Comparison of ENCODE assay signal across 8 cellular contexts in genomic region chr18:76875390-76876330, GRCh38. TPM values are rescaled to one million over a fixed set of nuclear protein-coding genes. Genes with fewer than 3 reads are reported as not detected.
DNase-seq lines count a peak whose midpoint lies in the region; ATAC-seq lines count a peak whose summit lies in the region.

No MANE protein-coding gene starts in this region.

- peaks cover 17 to 31% (median 17%) of the 10 kb centered on the region in 3 donors for H3K36me3 Mint-ChIP-seq in immature natural killer cell

- H3K4me1 ChIP-seq in adipocyte (ENCODE audit: control insufficient read depth, insufficient read depth, low read length): no peaks in the 10 kb centered on the region

- no peaks in the 10 kb centered on the region for H3K27me3 ChIP-seq in adipocyte (replicated peaks; ENCODE audit: control insufficient read depth, insufficient read depth, low read length)

- no peaks in the 10 kb centered on the region for H3K9me3 Mint-ChIP-seq in immature natural killer cell

- H3K4me3 ChIP-seq in adipocyte (ENCODE audit: low read length): no peak overlapping the region

- peak; percentile 21 for DNase-seq in activated gamma-delta T cell treated with Interleukin-2 at 50 U/mL for 16 hours
- no peak for DNase-seq in activated gamma-delta T cell (lab: John Stamatoyannopoulos, UW)
- peak; percentile 55 for DNase-seq in NCI-H748 treated with DMSO at 0.1 percent for 48 hours (lab: John Stamatoyannopoulos, UW)
- DNase-seq in adipocyte (ENCODE audit: low read depth): peak; percentile 45
- DNase-seq in immature natural killer cell: peak; percentile 18 to 31 (median 21)
- DNase-seq in stimulated activated CD4-positive, alpha-beta T cell treated with anti-CD3 and anti-CD28 coated beads, Interleukin-4, amount 100 ng/mL, for 48 hours (ENCODE audit: low read depth in 2 of 2): peak; percentile 21 to 30
- DNase-seq in GDM1 (lab: John Stamatoyannopoulos, UW): no peak

- no peaks in the 10 kb centered on the region for H3K9me3 ChIP-seq in adipocyte (ENCODE audit: control insufficient read depth, low read length)

- no peak overlapping the region for H3K9ac ChIP-seq in adipocyte (ENCODE audit: low read length)

- peak; percentile 61 for ATAC-seq in HG03095 (IDR thresholded peaks at IDR 0.05; ENCODE audit: unreplicated experiment)

- H3K4me3 Mint-ChIP-seq in immature natural killer cell: no peak overlapping the region

- no peaks in the 10 kb centered on the region for H3K4me1 Mint-ChIP-seq in immature natural killer cell

- no peak overlapping the region for H3K27ac Mint-ChIP-seq in immature natural killer cell

- peaks cover 23% of the 10 kb centered on the region for H3K36me3 ChIP-seq in adipocyte (ENCODE audit: control insufficient read depth, insufficient read depth, low read length, severe bottlenecking)

- no peaks in the 10 kb centered on the region for H3K27me3 Mint-ChIP-seq in immature natural killer cell (ENCODE audit: low read depth in 3 of 3)

RNA-seq across cellular contexts. Expression of gene ZNF236, which starts 53.3 kb away (rescaled TPM):
- 10 to 100 TPM in 1 of 3 donors, 1 to 10 TPM in 2; 2.2 to 11.5 (median 3.4) TPM for polyA plus RNA-seq in immature natural killer cell

Comparison
In these comparisons a context has a peak if more than half of its experiments do, and no peak if none do; other contexts are left out.
1. DNase-seq: peak in activated gamma-delta T cell treated with Interleukin-2 at 50 U/mL for 16 hours (single experiment), NCI-H748 treated with DMSO at 0.1 percent for 48 hours (single experiment), adipocyte (single experiment), immature natural killer cell (3 of 3) and stimulated activated CD4-positive, alpha-beta T cell treated with anti-CD3 and anti-CD28 coated beads, Interleukin-4, amount 100 ng/mL, for 48 hours (2 of 2); none in activated gamma-delta T cell (single experiment) and GDM1 (single experiment).